In the genomic region with DNA sequence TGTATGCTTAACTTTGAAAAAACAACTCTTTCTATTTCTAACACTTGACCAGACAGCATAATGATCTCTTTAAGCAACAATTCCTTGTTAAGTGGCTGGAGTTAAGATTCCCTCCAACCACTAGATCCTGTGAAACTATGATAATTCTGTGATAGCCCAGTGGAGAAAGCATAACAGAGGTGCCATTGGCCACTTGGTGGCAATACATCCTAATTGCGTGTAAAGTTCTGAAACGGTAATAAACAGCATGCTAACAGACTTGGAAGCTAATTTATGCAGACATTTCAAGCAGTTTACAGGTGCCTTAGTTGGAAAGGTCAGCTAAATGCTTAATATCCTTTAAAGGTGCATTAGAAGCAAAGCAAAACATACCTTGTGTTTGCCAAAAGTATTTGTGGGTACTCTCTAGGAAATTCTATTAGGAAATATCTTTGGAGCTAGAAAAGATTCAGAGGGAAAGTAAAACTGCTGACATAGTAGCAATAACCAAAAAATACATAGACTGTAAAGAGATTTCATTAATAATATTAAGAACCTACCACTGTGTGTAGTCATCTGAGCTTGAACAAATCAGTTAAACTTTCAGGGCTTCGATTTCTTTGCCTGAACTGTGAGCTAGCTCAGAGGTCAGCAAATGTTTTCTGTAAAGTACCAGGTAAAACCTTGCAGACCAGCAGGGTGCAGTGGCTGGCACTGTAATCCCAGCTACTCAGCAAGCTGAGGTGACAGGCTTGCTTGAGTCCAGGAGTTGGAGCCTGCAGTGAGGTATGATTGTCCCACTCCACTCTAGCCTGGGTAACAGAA, we compare ENCODE assay signal across 1 cellular context.
TF ChIP-seq lines count a peak whose summit lies in the region.

No MANE protein-coding gene starts in this region.

TF ChIP-seq in HepG2, 621 proteins besides CTCF, POLR2A, EP300 and RAD21 (continued from another document and continues in another):
- TF ChIP-seq, protein P1, sequence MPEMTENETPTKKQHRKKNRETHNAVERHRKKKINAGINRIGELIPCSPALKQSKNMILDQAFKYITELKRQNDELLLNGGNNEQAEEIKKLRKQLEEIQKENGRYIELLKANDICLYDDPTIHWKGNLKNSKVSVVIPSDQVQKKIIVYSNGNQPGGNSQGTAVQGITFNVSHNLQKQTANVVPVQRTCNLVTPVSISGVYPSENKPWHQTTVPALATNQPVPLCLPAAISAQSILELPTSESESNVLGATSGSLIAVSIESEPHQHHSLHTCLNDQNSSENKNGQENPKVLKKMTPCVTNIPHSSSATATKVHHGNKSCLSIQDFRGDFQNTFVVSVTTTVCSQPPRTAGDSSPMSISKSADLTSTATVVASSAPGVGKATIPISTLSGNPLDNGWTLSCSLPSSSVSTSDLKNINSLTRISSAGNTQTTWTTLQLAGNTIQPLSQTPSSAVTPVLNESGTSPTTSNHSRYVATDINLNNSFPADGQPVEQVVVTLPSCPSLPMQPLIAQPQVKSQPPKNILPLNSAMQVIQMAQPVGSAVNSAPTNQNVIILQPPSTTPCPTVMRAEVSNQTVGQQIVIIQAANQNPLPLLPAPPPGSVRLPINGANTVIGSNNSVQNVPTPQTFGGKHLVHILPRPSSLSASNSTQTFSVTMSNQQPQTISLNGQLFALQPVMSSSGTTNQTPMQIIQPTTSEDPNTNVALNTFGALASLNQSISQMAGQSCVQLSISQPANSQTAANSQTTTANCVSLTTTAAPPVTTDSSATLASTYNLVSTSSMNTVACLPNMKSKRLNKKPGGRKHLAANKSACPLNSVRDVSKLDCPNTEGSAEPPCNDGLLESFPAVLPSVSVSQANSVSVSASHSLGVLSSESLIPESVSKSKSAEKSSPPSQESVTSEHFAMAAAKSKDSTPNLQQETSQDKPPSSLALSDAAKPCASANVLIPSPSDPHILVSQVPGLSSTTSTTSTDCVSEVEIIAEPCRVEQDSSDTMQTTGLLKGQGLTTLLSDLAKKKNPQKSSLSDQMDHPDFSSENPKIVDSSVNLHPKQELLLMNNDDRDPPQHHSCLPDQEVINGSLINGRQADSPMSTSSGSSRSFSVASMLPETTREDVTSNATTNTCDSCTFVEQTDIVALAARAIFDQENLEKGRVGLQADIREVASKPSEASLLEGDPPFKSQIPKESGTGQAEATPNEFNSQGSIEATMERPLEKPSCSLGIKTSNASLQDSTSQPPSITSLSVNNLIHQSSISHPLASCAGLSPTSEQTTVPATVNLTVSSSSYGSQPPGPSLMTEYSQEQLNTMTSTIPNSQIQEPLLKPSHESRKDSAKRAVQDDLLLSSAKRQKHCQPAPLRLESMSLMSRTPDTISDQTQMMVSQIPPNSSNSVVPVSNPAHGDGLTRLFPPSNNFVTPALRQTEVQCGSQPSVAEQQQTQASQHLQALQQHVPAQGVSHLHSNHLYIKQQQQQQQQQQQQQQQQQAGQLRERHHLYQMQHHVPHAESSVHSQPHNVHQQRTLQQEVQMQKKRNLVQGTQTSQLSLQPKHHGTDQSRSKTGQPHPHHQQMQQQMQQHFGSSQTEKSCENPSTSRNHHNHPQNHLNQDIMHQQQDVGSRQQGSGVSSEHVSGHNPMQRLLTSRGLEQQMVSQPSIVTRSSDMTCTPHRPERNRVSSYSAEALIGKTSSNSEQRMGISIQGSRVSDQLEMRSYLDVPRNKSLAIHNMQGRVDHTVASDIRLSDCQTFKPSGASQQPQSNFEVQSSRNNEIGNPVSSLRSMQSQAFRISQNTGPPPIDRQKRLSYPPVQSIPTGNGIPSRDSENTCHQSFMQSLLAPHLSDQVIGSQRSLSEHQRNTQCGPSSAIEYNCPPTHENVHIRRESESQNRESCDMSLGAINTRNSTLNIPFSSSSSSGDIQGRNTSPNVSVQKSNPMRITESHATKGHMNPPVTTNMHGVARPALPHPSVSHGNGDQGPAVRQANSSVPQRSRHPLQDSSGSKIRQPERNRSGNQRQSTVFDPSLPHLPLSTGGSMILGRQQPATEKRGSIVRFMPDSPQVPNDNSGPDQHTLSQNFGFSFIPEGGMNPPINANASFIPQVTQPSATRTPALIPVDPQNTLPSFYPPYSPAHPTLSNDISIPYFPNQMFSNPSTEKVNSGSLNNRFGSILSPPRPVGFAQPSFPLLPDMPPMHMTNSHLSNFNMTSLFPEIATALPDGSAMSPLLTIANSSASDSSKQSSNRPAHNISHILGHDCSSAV (CRISPR knock-in tag; IDR thresholded peaks at IDR 0.05; ENCODE audit: borderline replicate concordance) = no peak
- TF ChIP-seq BORCS8-MEF2B (CRISPR knock-in tag; IDR thresholded peaks at IDR 0.05) (no peak), RCOR2 (CRISPR knock-in tag; IDR thresholded peaks at IDR 0.05) (no peak), HNF4G (IDR thresholded peaks at IDR 0.05; ENCODE audit: borderline replicate concordance, low read depth, low read length) (peak; percentile 58), HNF4G (CRISPR knock-in tag; IDR thresholded peaks at IDR 0.05; ENCODE audit: borderline replicate concordance, low read depth) (no peak), SETDB1 (CRISPR knock-in tag; IDR thresholded peaks at IDR 0.05; ENCODE audit: borderline replicate concordance) (no peak), NR2F1 (CRISPR knock-in tag; IDR thresholded peaks at IDR 0.05) (no peak), ZNF546 (CRISPR knock-in tag; conservative IDR thresholded peaks at IDR 0.05) (no peak), ZNF619 (CRISPR knock-in tag; IDR thresholded peaks at IDR 0.05) (no peak), ZNF782 (CRISPR knock-in tag; IDR thresholded peaks at IDR 0.05; ENCODE audit: borderline replicate concordance) (no peak), SNAI1 (CRISPR knock-in tag; IDR thresholded peaks at IDR 0.05; ENCODE audit: borderline replicate concordance) (no peak), ZNF232 (CRISPR knock-in tag; IDR thresholded peaks at IDR 0.05; ENCODE audit: borderline replicate concordance) (no peak), ZNF263 (CRISPR knock-in tag; IDR thresholded peaks at IDR 0.05) (no peak), ATAD3A (CRISPR knock-in tag; IDR thresholded peaks at IDR 0.05) (no peak), SPEN (CRISPR knock-in tag; IDR thresholded peaks at IDR 0.05; ENCODE audit: low read depth) (no peak), SALL1 (CRISPR knock-in tag; IDR thresholded peaks at IDR 0.05) (peak; percentile 56), GFI1 (CRISPR knock-in tag; IDR thresholded peaks at IDR 0.05; ENCODE audit: borderline replicate concordance) (no peak), NCOA5 (CRISPR knock-in tag; IDR thresholded peaks at IDR 0.05) (no peak), SALL2 (CRISPR knock-in tag; IDR thresholded peaks at IDR 0.05) (no peak), ZNF101 (CRISPR knock-in tag; IDR thresholded peaks at IDR 0.05; ENCODE audit: borderline replicate concordance, low read depth) (no peak), ZNF124 (CRISPR knock-in tag; IDR thresholded peaks at IDR 0.05) (no peak), ZNF598 (CRISPR knock-in tag; IDR thresholded peaks at IDR 0.05; ENCODE audit: borderline replicate concordance) (no peak), ETV5 (CRISPR knock-in tag; IDR thresholded peaks at IDR 0.05; ENCODE audit: borderline replicate concordance) (no peak), ZNF83 (CRISPR knock-in tag; IDR thresholded peaks at IDR 0.05; ENCODE audit: borderline replicate concordance) (no peak), ARID2 (CRISPR knock-in tag; IDR thresholded peaks at IDR 0.05; ENCODE audit: borderline replicate concordance) (no peak), MEIS1 (CRISPR knock-in tag; IDR thresholded peaks at IDR 0.05; ENCODE audit: borderline replicate concordance) (peak; percentile 87; the same call in 1 of the 2 replicates), ZNF850 (CRISPR knock-in tag; conservative IDR thresholded peaks at IDR 0.05) (no peak)
- TF ChIP-seq, protein P2, sequence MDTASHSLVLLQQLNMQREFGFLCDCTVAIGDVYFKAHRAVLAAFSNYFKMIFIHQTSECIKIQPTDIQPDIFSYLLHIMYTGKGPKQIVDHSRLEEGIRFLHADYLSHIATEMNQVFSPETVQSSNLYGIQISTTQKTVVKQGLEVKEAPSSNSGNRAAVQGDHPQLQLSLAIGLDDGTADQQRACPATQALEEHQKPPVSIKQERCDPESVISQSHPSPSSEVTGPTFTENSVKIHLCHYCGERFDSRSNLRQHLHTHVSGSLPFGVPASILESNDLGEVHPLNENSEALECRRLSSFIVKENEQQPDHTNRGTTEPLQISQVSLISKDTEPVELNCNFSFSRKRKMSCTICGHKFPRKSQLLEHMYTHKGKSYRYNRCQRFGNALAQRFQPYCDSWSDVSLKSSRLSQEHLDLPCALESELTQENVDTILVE (CRISPR knock-in tag; IDR thresholded peaks at IDR 0.05) = no peak
- TF ChIP-seq, protein P3, sequence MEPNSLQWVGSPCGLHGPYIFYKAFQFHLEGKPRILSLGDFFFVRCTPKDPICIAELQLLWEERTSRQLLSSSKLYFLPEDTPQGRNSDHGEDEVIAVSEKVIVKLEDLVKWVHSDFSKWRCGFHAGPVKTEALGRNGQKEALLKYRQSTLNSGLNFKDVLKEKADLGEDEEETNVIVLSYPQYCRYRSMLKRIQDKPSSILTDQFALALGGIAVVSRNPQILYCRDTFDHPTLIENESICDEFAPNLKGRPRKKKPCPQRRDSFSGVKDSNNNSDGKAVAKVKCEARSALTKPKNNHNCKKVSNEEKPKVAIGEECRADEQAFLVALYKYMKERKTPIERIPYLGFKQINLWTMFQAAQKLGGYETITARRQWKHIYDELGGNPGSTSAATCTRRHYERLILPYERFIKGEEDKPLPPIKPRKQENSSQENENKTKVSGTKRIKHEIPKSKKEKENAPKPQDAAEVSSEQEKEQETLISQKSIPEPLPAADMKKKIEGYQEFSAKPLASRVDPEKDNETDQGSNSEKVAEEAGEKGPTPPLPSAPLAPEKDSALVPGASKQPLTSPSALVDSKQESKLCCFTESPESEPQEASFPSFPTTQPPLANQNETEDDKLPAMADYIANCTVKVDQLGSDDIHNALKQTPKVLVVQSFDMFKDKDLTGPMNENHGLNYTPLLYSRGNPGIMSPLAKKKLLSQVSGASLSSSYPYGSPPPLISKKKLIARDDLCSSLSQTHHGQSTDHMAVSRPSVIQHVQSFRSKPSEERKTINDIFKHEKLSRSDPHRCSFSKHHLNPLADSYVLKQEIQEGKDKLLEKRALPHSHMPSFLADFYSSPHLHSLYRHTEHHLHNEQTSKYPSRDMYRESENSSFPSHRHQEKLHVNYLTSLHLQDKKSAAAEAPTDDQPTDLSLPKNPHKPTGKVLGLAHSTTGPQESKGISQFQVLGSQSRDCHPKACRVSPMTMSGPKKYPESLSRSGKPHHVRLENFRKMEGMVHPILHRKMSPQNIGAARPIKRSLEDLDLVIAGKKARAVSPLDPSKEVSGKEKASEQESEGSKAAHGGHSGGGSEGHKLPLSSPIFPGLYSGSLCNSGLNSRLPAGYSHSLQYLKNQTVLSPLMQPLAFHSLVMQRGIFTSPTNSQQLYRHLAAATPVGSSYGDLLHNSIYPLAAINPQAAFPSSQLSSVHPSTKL (CRISPR knock-in tag; IDR thresholded peaks at IDR 0.05) = peak; percentile 37; the same call in 1 of the 2 replicates
- TF ChIP-seq, protein P4, sequence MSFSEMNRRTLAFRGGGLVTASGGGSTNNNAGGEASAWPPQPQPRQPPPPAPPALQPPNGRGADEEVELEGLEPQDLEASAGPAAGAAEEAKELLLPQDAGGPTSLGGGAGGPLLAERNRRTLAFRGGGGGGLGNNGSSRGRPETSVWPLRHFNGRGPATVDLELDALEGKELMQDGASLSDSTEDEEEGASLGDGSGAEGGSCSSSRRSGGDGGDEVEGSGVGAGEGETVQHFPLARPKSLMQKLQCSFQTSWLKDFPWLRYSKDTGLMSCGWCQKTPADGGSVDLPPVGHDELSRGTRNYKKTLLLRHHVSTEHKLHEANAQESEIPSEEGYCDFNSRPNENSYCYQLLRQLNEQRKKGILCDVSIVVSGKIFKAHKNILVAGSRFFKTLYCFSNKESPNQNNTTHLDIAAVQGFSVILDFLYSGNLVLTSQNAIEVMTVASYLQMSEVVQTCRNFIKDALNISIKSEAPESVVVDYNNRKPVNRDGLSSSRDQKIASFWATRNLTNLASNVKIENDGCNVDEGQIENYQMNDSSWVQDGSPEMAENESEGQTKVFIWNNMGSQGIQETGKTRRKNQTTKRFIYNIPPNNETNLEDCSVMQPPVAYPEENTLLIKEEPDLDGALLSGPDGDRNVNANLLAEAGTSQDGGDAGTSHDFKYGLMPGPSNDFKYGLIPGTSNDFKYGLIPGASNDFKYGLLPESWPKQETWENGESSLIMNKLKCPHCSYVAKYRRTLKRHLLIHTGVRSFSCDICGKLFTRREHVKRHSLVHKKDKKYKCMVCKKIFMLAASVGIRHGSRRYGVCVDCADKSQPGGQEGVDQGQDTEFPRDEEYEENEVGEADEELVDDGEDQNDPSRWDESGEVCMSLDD (CRISPR knock-in tag; IDR thresholded peaks at IDR 0.05; ENCODE audit: borderline replicate concordance) = no peak
- TF ChIP-seq, protein P5, sequence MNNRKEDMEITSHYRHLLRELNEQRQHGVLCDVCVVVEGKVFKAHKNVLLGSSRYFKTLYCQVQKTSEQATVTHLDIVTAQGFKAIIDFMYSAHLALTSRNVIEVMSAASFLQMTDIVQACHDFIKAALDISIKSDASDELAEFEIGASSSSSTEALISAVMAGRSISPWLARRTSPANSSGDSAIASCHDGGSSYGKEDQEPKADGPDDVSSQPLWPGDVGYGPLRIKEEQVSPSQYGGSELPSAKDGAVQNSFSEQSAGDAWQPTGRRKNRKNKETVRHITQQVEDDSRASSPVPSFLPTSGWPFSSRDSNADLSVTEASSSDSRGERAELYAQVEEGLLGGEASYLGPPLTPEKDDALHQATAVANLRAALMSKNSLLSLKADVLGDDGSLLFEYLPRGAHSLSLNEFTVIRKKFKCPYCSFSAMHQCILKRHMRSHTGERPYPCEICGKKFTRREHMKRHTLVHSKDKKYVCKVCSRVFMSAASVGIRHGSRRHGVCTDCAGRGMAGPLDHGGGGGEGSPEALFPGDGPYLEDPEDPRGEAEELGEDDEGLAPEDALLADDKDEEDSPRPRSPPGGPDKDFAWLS (CRISPR knock-in tag; IDR thresholded peaks at IDR 0.05; ENCODE audit: borderline replicate concordance) = no peak
- TF ChIP-seq, protein P6, sequence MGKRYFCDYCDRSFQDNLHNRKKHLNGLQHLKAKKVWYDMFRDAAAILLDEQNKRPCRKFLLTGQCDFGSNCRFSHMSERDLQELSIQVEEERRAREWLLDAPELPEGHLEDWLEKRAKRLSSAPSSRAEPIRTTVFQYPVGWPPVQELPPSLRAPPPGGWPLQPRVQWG (CRISPR knock-in tag; IDR thresholded peaks at IDR 0.05; ENCODE audit: borderline replicate concordance, low read depth) = no peak
- TF ChIP-seq, protein P7, sequence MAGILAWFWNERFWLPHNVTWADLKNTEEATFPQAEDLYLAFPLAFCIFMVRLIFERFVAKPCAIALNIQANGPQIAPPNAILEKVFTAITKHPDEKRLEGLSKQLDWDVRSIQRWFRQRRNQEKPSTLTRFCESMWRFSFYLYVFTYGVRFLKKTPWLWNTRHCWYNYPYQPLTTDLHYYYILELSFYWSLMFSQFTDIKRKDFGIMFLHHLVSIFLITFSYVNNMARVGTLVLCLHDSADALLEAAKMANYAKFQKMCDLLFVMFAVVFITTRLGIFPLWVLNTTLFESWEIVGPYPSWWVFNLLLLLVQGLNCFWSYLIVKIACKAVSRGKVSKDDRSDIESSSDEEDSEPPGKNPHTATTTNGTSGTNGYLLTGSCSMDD (CRISPR knock-in tag; IDR thresholded peaks at IDR 0.05) = no peak
